1 cellular context compared by ENCODE assay signal in genomic region chr7:23358152-23358674, GRCh38.
TF ChIP-seq lines count a peak whose summit lies in the region.

No MANE protein-coding gene starts in this region.

TF ChIP-seq in SK-N-SH, 30 proteins besides CTCF, POLR2A, EP300 and RAD21 (continued from another document):
- TF ChIP-seq USF2 (IDR thresholded peaks at IDR 0.05; ENCODE audit: borderline replicate concordance, low read depth, low read length) (no peak), JUND (IDR thresholded peaks at IDR 0.05) (no peak)
TF ChIP-seq in SK-N-SH: peak in this region for 0.
